8 cellular contexts compared by ENCODE assay signal in genomic region chr14:24231263-24232120, GRCh38. TPM values are rescaled to one million over a fixed set of nuclear protein-coding genes. Genes with fewer than 3 reads are reported as not detected.
A peak's percentile ranks its signal among the peaks of the same experiment; 100 is the strongest.
DNase-seq lines count a peak whose midpoint lies in the region; ATAC-seq and TF ChIP-seq lines count a peak whose summit lies in the region.

No MANE protein-coding gene starts in this region.

- H3K4me1 Mint-ChIP-seq in memory B cell = peaks cover 24% of the 10 kb centered on the region

- CTCF ChIA-PET in mammary epithelial cell (lab: Charles Lee; ENCODE audit: low non-redundant PET) = no interaction called here

- TF ChIP-seq POLR2A in uterus (IDR thresholded peaks at IDR 0.05) = no peak

- DNase-seq in cardiac muscle cell (ENCODE audit: low read depth in 1 of 2, low spot score in 1 of 2) (no peak), Right ventricle myocardium inferior (ENCODE audit: missing footprints) (no peak), MG63 (no peak), mammary epithelial cell (peak; percentile 44), memory B cell (ENCODE audit: low spot score in 2 of 2) (no peak), uterus (no peak), left lobe of liver (ENCODE audit: low spot score) (no peak)

- peaks cover 82% of the 10 kb centered on the region for H3K79me2 ChIP-seq in mammary epithelial cell (ENCODE audit: insufficient read depth, low read length)

- no peak for ATAC-seq in Right ventricle myocardium inferior
- no peak for ATAC-seq in memory B cell (ENCODE audit: low read depth)
- no peak for ATAC-seq in left lobe of liver
- ATAC-seq in GM21390 (IDR thresholded peaks at IDR 0.05; ENCODE audit: unreplicated experiment) = no peak

- peak overlapping the region; percentile 85 for H3K27ac Mint-ChIP-seq in memory B cell

- no peaks in the 10 kb centered on the region for H3K9me3 Mint-ChIP-seq in memory B cell

- no peaks in the 10 kb centered on the region for H3K27me3 Mint-ChIP-seq in memory B cell

- no peak for TF ChIP-seq CTCF in cardiac muscle cell (IDR thresholded peaks at IDR 0.05; ENCODE audit: low read depth, low read length)
- TF ChIP-seq CTCF in mammary epithelial cell (conservative IDR thresholded peaks at IDR 0.05 in 1 of 2, IDR thresholded peaks at IDR 0.05 in 1 of 2; ENCODE audit: extremely low read depth in 1 of 2, insufficient read depth in 1 of 2, low read depth in 1 of 2, low read length in 2 of 2) = no peak
- TF ChIP-seq CTCF in uterus (IDR thresholded peaks at IDR 0.05) = no peak

- H3K9me3 ChIP-seq in cardiac muscle cell (ENCODE audit: low read depth) = no peaks in the 10 kb centered on the region
- no peaks in the 10 kb centered on the region for H3K9me3 ChIP-seq in MG63
- no peaks in the 10 kb centered on the region for H3K9me3 ChIP-seq in mammary epithelial cell (replicated peaks; ENCODE audit: insufficient read depth, low read length)
- no peaks in the 10 kb centered on the region for H3K9me3 ChIP-seq in uterus

- no peaks in the 10 kb centered on the region for H3K27me3 ChIP-seq in cardiac muscle cell
- no peaks in the 10 kb centered on the region for H3K27me3 ChIP-seq in MG63
- H3K27me3 ChIP-seq in mammary epithelial cell (ENCODE audit: insufficient read depth, low read length) = no peaks in the 10 kb centered on the region
- no peaks in the 10 kb centered on the region for H3K27me3 ChIP-seq in uterus

- intact Hi-C loops in Right ventricle myocardium inferior (cut with DNase I) = loop anchor here (2.0 kb wide), 1 partner anchor 15 kb away; the partner anchor contains the start of gene MDP1
- intact Hi-C loops in mammary epithelial cell (cut with micrococcal nuclease) = loop anchor here (1.0 to 5.0 kb wide), 4 partner anchors 7 to 43 kb away; partner anchors contain the start of genes CHMP4A, IPO4 and RABGGTA
- intact Hi-C loops in uterus (cut with DNase I; ENCODE audit: low total_unique reads) = loop anchor here (10.0 kb wide), 1 partner anchor 203 kb away; no protein-coding TSS in a partner anchor

- BruUV-seq in mammary epithelial cell (replicated peaks; lab: Mats Ljungman, UMichigan) = TSS peak; percentile 56

- dilution Hi-C loops in mammary epithelial cell (cut with HindIII; ENCODE audit: low sequenced_read_pairs) = loop anchor here (5.0 kb wide), 1 partner anchor 66 kb away; the partner anchor contains the start of genes DHRS1 and NOP9

- H3K4me3 ChIP-seq in cardiac muscle cell = peak overlapping the region; percentile 93
- H3K4me3 ChIP-seq in MG63 = peak overlapping the region; percentile 80
- peak overlapping the region; percentile 52 to 67 (median 65) for H3K4me3 ChIP-seq in mammary epithelial cell (replicated peaks in 1 of 3; ENCODE audit: insufficient read depth in 1 of 3, low read depth in 2 of 3, low read length in 3 of 3)
- H3K4me3 ChIP-seq in uterus = peak overlapping the region; percentile 66 to 97

- in situ Hi-C loops in mammary epithelial cell (cut with MboI; ENCODE audit: low sequenced_read_pairs in 2 of 2) = no loop called here

- 8% methylated on average over 15 of the region's 23 CpGs for WGBS in mammary epithelial cell (ENCODE audit: low coverage, missing lambda C conversion rate)

- H3K4me2 ChIP-seq in mammary epithelial cell (ENCODE audit: insufficient read depth, low read depth, low read length) = peak overlapping the region; percentile 85

- H3K36me3 ChIP-seq in cardiac muscle cell (peaks cover 10% of the 10 kb centered on the region), MG63 (peaks cover 14% of the 10 kb centered on the region), mammary epithelial cell (ENCODE audit: insufficient read depth, low read length) (peaks cover 7% of the 10 kb centered on the region), uterus (no peaks in the 10 kb centered on the region)

- peak overlapping the region; percentile 93 for H3K4me3 Mint-ChIP-seq in memory B cell

- peak overlapping the region; percentile 95 for H3K9ac ChIP-seq in mammary epithelial cell (ENCODE audit: insufficient read depth, low read length)

- H3K27ac ChIP-seq in cardiac muscle cell = peak overlapping the region; percentile 79
- peak overlapping the region; percentile 95 for H3K27ac ChIP-seq in mammary epithelial cell (ENCODE audit: insufficient read depth, low read depth, low read length)
- peak overlapping the region; percentile 83 to 84 for H3K27ac ChIP-seq in uterus

- peaks cover 17% of the 10 kb centered on the region for H3K36me3 Mint-ChIP-seq in memory B cell

- H4K20me1 ChIP-seq in mammary epithelial cell (ENCODE audit: insufficient read depth, low read length) = no peaks in the 10 kb centered on the region

- H3K4me1 ChIP-seq in cardiac muscle cell (ENCODE audit: low read depth) = peaks cover 7% of the 10 kb centered on the region
- peaks cover 13% of the 10 kb centered on the region for H3K4me1 ChIP-seq in mammary epithelial cell (ENCODE audit: insufficient read depth, low read length)
- H3K4me1 ChIP-seq in uterus = peaks cover 0 to 10% of the 10 kb centered on the region in 2 donors

- H2AFZ ChIP-seq in mammary epithelial cell (ENCODE audit: low read depth, low read length) = peak overlapping the region; percentile 87

RNA-seq across cellular contexts. Expression of gene NEDD8, which starts 0.7 kb away (rescaled TPM):
- 262 and 264 TPM in 2 replicates for total RNA-seq in cardiac muscle cell
- polyA plus RNA-seq in cardiac muscle cell = 429 and 492 TPM in 2 replicates
- total RNA-seq in Right ventricle myocardium inferior = 218 TPM
- 138 and 173 TPM in 2 replicates for total RNA-seq in MG63 (2014; rRNA removed; shearing (Covaris generic); ENCODE audit: low replicate concordance)
- 100 to 1,000 TPM in 1 of 2 donors, 10 to 100 TPM in 1; 66.2 to 274 TPM for total RNA-seq in mammary epithelial cell
- 284 TPM for polyA plus RNA-seq in mammary epithelial cell
- polyA minus RNA-seq in mammary epithelial cell = 181 TPM
- total RNA-seq in uterus = 1,000 to 10,000 TPM in 1 of 4 donors, 100 to 1,000 TPM in 2, 10 to 100 TPM in 1; 61.2 to 1,004 (median 192) TPM
- 66.7 TPM for total RNA-seq in left lobe of liver

RNA-seq across cellular contexts. Expression of gene GMPR2, which starts 1.2 kb away (rescaled TPM):
- total RNA-seq in cardiac muscle cell = 59.5 and 66.3 TPM in 2 replicates
- polyA plus RNA-seq in cardiac muscle cell = 57.6 and 66.8 TPM in 2 replicates
- total RNA-seq in Right ventricle myocardium inferior = 29.1 TPM
- 54.0 and 60.9 TPM in 2 replicates for total RNA-seq in MG63 (2014; rRNA removed; shearing (Covaris generic); ENCODE audit: low replicate concordance)
- total RNA-seq in mammary epithelial cell = 10 to 100 TPM; 55.7 to 81.9 TPM
- polyA plus RNA-seq in mammary epithelial cell = 76.9 TPM
- 52.9 TPM for polyA minus RNA-seq in mammary epithelial cell
- total RNA-seq in uterus = 10 to 100 TPM; 38.9 to 60.9 (median 48.8) TPM
- 30.3 TPM for total RNA-seq in left lobe of liver

RNA-seq across cellular contexts. Expression of gene TINF2, which starts 10.9 kb away (rescaled TPM):
- total RNA-seq in cardiac muscle cell (32.3 and 40.8 TPM in 2 replicates), Right ventricle myocardium inferior (33.0 TPM), mammary epithelial cell (100 to 1,000 TPM in 1 of 2 donors, 10 to 100 TPM in 1; 48.5 to 111 TPM), uterus (100 to 1,000 TPM in 1 of 4 donors, 10 to 100 TPM in 3; 41.0 to 123 (median 66.8) TPM), left lobe of liver (24.2 TPM)
- polyA plus RNA-seq in cardiac muscle cell (49.9 and 50.6 TPM in 2 replicates), mammary epithelial cell (39.4 TPM)
- total RNA-seq in MG63 (2014; rRNA removed; shearing (Covaris generic); ENCODE audit: low replicate concordance) = 23.6 and 36.7 TPM in 2 replicates
- polyA minus RNA-seq in mammary epithelial cell = 85.4 TPM

RNA-seq across cellular contexts. Expression of gene MDP1, which starts 15.6 kb away (rescaled TPM):
- total RNA-seq in cardiac muscle cell (39.3 and 59.8 TPM in 2 replicates), Right ventricle myocardium inferior (17.0 TPM), mammary epithelial cell (10 to 100 TPM in 1 of 2 donors, 1 to 10 TPM in 1; 6.5 to 12.0 TPM), uterus (100 to 1,000 TPM in 1 of 4 donors, 10 to 100 TPM in 2, 1 to 10 TPM in 1; 5.6 to 137 (median 24.2) TPM), left lobe of liver (5.0 TPM)
- polyA plus RNA-seq in cardiac muscle cell (70.5 and 73.4 TPM in 2 replicates), mammary epithelial cell (7.7 TPM)
- 2.5 and 4.5 TPM in 2 replicates for total RNA-seq in MG63 (2014; rRNA removed; shearing (Covaris generic); ENCODE audit: low replicate concordance)
- 15.8 TPM for polyA minus RNA-seq in mammary epithelial cell

RNA-seq across cellular contexts. Expression of gene CHMP4A, which starts 18.2 kb away (rescaled TPM):
- total RNA-seq in cardiac muscle cell (26.4 and 31.0 TPM in 2 replicates), Right ventricle myocardium inferior (28.5 TPM), mammary epithelial cell (10 to 100 TPM; 25.3 to 51.5 TPM), uterus (10 to 100 TPM in 3 of 4 donors, 1 to 10 TPM in 1; 6.8 to 53.3 (median 33.9) TPM), left lobe of liver (14.4 TPM)
- polyA plus RNA-seq in cardiac muscle cell (51.1 and 56.1 TPM in 2 replicates), mammary epithelial cell (61.2 TPM)
- 20.0 and 75.5 TPM in 2 replicates for total RNA-seq in MG63 (2014; rRNA removed; shearing (Covaris generic); ENCODE audit: low replicate concordance)
- polyA minus RNA-seq in mammary epithelial cell = 1.9 TPM
